In the genomic region with DNA sequence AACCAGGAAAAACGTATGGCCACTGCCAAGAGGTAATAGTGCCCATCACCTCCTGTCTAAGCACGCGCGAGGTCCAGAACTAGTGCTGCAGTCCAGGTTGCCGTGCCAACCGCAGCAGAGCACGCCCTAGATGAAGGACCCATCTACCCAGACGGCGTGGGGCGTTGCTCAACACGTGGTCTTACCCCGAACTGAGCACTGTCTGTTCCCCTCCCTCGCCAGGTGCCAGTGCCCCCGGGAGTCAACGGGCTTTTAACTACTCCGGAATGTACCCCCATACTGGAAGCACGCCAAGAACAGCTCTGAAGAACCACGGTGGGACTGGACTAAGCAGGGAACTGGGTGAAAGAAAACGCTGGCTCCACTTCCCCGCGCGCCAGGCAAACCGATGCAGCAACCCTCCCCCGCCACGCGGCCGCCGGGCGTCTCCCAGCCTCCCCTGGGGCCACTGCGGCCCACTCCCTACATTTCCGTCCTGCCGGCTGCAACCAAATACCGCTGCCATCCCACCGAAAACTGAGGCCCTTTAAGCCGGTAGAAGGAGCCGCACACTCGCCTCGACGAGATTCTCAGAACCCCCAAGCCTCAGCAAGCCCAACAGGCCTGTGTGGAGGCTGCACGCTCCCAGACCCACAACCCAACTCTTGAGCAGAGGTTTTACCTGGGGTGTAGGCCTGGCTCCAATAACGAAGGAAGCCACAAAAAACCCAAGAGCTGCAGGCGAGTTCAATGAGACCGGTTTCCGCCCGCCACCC, we compare ENCODE assay signal across 8 cellular contexts.
DNase-seq lines count a peak whose midpoint lies in the region; ATAC-seq and TF ChIP-seq lines count a peak whose summit lies in the region.

TSS of gene HSPA8 (minus strand) at position 734 of the 755 bp plus-strand sequence. CDS start 812 bp downstream, outside the sequence.

- peak; percentile 0 for ATAC-seq in HG02852 (IDR thresholded peaks at IDR 0.05; ENCODE audit: unreplicated experiment)
- no peak for ATAC-seq in HG02973 (IDR thresholded peaks at IDR 0.05; ENCODE audit: unreplicated experiment)

- H3K27me3 ChIP-seq in mucosa of rectum (ENCODE audit: control insufficient read depth in 2 of 2, insufficient read depth in 2 of 2, low read length in 2 of 2), result no peaks in the 10 kb centered on the region

- TF ChIP-seq CTCF in epithelial cell of esophagus (IDR thresholded peaks at IDR 0.05; ENCODE audit: insufficient read depth, low read depth, low read length, missing control alignments), result no peak

- peaks cover 42 to 45% of the 10 kb centered on the region in 2 donors for H3K36me3 ChIP-seq in mucosa of rectum (ENCODE audit: control insufficient read depth in 2 of 2, insufficient read depth in 2 of 2, low read length in 2 of 2)

- DNase-seq in GM03348 (ENCODE audit: low spot score) (peak; percentile 63), NOMO-1 treated with dmso at 0.1 percent for 144 hours (lab: John Stamatoyannopoulos, UW; ENCODE audit: unreplicated experiment) (peak; percentile 30), activated T-cell treated with anti-CD3 and anti-CD28 coated beads for 1 hour (ENCODE audit: low read depth) (peak; percentile 54), epithelial cell of esophagus (ENCODE audit: low read depth) (peak; percentile 57)
- peak; percentile 35 to 58 for DNase-seq in stimulated activated CD8-positive, alpha-beta memory T cell treated with anti-CD3 and anti-CD28 coated beads, Interleukin-4, amount 100 ng/mL, for 4 hours (ENCODE audit: low read depth in 2 of 2, low spot score in 1 of 2)

- H3K9ac ChIP-seq in mucosa of rectum (ENCODE audit: low read depth in 1 of 2, low read length in 2 of 2), result peak within 1 kb of the TSS; percentile 97 to 99

- H3K27ac ChIP-seq in mucosa of rectum (ENCODE audit: low read depth in 2 of 2, low read length in 2 of 2), result peak within 1 kb of the TSS; percentile 100

- no peaks in the 10 kb centered on the region for H3K9me3 ChIP-seq in mucosa of rectum (ENCODE audit: control insufficient read depth in 2 of 2, low read length in 2 of 2)

- H3K4me1 ChIP-seq in mucosa of rectum (ENCODE audit: control insufficient read depth in 2 of 2, insufficient read depth in 2 of 2, low read length in 2 of 2), result peaks cover 34 to 43% of the 10 kb centered on the region in 2 donors

- H3K4me3 ChIP-seq in epithelial cell of esophagus (ENCODE audit: low read length) (peak within 1 kb of the TSS; percentile 100), mucosa of rectum (ENCODE audit: low read length in 2 of 2) (peak within 1 kb of the TSS; percentile 97 to 98)
